ENCODE assay signal across 4 cellular contexts in genomic region chr7:88274856-88275255, GRCh38. TPM values are rescaled to one million over a fixed set of nuclear protein-coding genes. Genes with fewer than 3 reads are reported as not detected.
"Had no signal": no experiment of that assay in that cellular context is flagged by ENCODE, and none has a peak within 500 bp of the region (broad histone marks: within the 10 kb centered on the region; RNA-seq: fewer than 3 reads in every experiment).

No MANE protein-coding gene starts in this region.

RNA-seq across cellular contexts. Expression of gene STEAP4, which starts 31.8 kb away (rescaled TPM):
- total RNA-seq: naive thymus-derived CD8-positive, alpha-beta T cell; natural killer cell treated with Interleukin-12 subunit alpha and Interleukin-12 subunit beta and Interleukin-15 and Interleukin-18, amount 100 ng/mL, for 72 hours; neural crest cell; pulmonary artery endothelial cell had no signal
- polyA plus RNA-seq: naive thymus-derived CD8-positive, alpha-beta T cell had no signal
